Comparison of ENCODE assay signal across 8 cellular contexts in the genomic region with DNA sequence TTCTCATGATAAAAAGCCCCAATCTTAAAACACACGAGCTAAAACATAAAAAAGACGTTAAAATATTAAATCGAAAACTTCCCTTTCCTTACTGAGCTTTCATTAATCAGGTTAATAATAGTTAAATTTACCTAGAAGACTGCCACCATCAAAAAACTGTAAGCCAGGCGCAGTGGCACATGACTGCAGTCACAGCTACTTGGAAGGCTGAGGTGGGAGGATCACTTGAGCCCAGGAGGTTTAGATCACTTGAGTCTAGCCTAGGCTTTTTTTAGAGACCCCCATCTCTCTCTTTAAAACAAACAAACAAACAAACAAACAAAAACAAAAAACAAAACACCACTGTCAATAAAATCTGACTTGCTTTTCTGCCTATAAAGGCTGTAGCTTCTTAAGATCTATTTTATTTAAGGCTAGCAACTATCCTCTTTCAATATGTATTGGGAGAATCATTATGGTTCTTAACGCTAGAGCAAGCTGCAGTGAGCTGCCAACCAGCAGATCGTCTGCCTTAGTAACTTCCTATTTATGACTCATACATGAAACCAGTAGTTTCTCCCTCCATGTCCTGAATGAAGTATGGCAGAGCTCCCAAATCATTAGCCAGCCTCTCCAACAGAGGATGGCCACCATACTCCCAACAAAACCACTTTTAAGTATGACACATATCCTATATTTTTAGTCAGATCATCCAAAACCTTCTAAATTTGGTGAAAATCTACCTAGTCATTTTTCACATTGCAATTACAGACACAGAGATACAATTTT.
A peak's percentile ranks its signal among the peaks of the same experiment; 100 is the strongest.
DNase-seq lines count a peak whose midpoint lies in the region; ATAC-seq and TF ChIP-seq lines count a peak whose summit lies in the region.

No MANE protein-coding gene starts in this region.

- H3K4me3 ChIP-seq in heart right ventricle, result no peak overlapping the region

- ATAC-seq in GM19438 (IDR thresholded peaks at IDR 0.05; ENCODE audit: low read depth, unreplicated experiment), result peak; percentile 96
- peak; percentile 93 for ATAC-seq in HG03460 (IDR thresholded peaks at IDR 0.05; ENCODE audit: unreplicated experiment)
- peak in 7 of 8 donors; percentile 29 to 93 (median 63) for ATAC-seq in heart right ventricle

- H3K9me3 ChIP-seq in heart right ventricle, result peaks cover 0 to 6% (median 0%) of the 10 kb centered on the region in 11 donors

- TF ChIP-seq CTCF in heart right ventricle (IDR thresholded peaks at IDR 0.05), result no peak

- H3K27ac ChIP-seq in heart right ventricle, result peak overlapping the region in 1 of 10 donors; percentile 4

- H3K4me1 ChIP-seq in heart right ventricle, result peaks cover 0 to 33% (median 14%) of the 10 kb centered on the region in 9 donors

- H3K27me3 ChIP-seq in heart right ventricle, result no peaks in the 10 kb centered on the region

- 68 to 73% methylated on average over 6 of the region's 6 CpGs for WGBS in heart right ventricle, 2 donors

- H3K36me3 ChIP-seq in heart right ventricle, result no peaks in the 10 kb centered on the region

- intact Hi-C loops in heart right ventricle (cut with DNase I), result no loop called here

- DNase-seq in Daoy (ENCODE audit: low read depth) (peak; percentile 94), SW 1271 (lab: John Stamatoyannopoulos, UW) (peak; percentile 29 to 85), heart right ventricle (no peak), NCI-H1930 (lab: John Stamatoyannopoulos, UW) (no peak)
- DNase-seq in stimulated activated naive CD4-positive, alpha-beta T cell treated with Interleukin-2 at 50 U/mL for 16 hours (lab: John Stamatoyannopoulos, UW), result no peak
- no peak for DNase-seq in effector CD8-positive, alpha-beta T cell (lab: John Stamatoyannopoulos, UW)

Comparison
In these comparisons a context has a peak if more than half of its experiments do, and no peak if none do; other contexts are left out.
1. DNase-seq: peak in Daoy (single experiment) and SW 1271 (2 of 2); none in heart right ventricle (0 of 2), stimulated activated naive CD4-positive, alpha-beta T cell treated with Interleukin-2 at 50 U/mL for 16 hours (single experiment), effector CD8-positive, alpha-beta T cell (single experiment) and NCI-H1930 (0 of 2).
2. Peak in every context shown above with its lines, with median percentiles within 50 percentile points of each other: ATAC-seq.